6 cellular contexts compared by ENCODE assay signal in genomic region chr6:27038498-27038897, GRCh38.
"Had no signal": no experiment of that assay in that cellular context is flagged by ENCODE, and none has a peak within 500 bp of the region (broad histone marks: within the 10 kb centered on the region; RNA-seq: fewer than 3 reads in every experiment).

No MANE protein-coding gene starts in this region.

- H3K4me2 ChIP-seq: KMS-11 had no signal

- H3K9ac ChIP-seq: KMS-11 had no signal

- H3K27ac ChIP-seq: HL-60, KMS-11 had no signal

- DNase-seq: IMR-90, KBM-7, KG1 had no signal

- H3K4me3 ChIP-seq: K562 had no signal
